1 cellular context compared by ENCODE assay signal in the genomic region with DNA sequence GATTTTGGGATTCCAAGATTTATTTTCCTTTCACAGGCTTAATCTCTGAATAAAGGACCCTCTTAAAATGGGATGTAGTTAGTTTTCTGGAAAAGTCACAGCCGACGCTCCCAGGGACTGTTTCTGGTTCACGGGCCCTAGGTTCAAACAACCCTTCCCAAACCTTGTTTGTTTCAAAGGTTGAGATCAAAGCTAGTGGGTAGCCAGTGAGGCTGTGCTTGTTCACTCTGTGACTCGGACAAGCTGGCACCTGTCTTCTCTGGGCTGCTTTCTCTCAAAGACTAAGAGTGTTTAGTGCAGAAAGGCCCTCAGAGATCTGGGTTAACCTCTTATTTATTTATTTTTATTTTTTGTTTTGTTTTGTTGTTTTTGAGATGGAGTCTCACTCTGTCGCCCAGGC.
TF ChIP-seq lines count a peak whose summit lies in the region.

No MANE protein-coding gene starts in this region.

TF ChIP-seq in HCT116, 20 proteins besides CTCF, POLR2A, EP300 and RAD21 (continued from another document):
- TF ChIP-seq, protein P1, sequence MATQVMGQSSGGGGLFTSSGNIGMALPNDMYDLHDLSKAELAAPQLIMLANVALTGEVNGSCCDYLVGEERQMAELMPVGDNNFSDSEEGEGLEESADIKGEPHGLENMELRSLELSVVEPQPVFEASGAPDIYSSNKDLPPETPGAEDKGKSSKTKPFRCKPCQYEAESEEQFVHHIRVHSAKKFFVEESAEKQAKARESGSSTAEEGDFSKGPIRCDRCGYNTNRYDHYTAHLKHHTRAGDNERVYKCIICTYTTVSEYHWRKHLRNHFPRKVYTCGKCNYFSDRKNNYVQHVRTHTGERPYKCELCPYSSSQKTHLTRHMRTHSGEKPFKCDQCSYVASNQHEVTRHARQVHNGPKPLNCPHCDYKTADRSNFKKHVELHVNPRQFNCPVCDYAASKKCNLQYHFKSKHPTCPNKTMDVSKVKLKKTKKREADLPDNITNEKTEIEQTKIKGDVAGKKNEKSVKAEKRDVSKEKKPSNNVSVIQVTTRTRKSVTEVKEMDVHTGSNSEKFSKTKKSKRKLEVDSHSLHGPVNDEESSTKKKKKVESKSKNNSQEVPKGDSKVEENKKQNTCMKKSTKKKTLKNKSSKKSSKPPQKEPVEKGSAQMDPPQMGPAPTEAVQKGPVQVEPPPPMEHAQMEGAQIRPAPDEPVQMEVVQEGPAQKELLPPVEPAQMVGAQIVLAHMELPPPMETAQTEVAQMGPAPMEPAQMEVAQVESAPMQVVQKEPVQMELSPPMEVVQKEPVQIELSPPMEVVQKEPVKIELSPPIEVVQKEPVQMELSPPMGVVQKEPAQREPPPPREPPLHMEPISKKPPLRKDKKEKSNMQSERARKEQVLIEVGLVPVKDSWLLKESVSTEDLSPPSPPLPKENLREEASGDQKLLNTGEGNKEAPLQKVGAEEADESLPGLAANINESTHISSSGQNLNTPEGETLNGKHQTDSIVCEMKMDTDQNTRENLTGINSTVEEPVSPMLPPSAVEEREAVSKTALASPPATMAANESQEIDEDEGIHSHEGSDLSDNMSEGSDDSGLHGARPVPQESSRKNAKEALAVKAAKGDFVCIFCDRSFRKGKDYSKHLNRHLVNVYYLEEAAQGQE (IDR thresholded peaks at IDR 0.05; ENCODE audit: low read depth): no peak
- TF ChIP-seq POLR2AphosphoS5 (IDR thresholded peaks at IDR 0.05; ENCODE audit: low read depth, low read length): no peak
- TF ChIP-seq EZH2 (IDR thresholded peaks at IDR 0.05): no peak
- no peak for TF ChIP-seq SP1 (IDR thresholded peaks at IDR 0.05; ENCODE audit: low read depth)
- TF ChIP-seq, protein P2, sequence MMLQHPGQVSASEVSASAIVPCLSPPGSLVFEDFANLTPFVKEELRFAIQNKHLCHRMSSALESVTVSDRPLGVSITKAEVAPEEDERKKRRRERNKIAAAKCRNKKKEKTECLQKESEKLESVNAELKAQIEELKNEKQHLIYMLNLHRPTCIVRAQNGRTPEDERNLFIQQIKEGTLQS (IDR thresholded peaks at IDR 0.05): no peak
- no peak for TF ChIP-seq CBX3 (IDR thresholded peaks at IDR 0.05; ENCODE audit: low read depth)
- TF ChIP-seq ZFX (IDR thresholded peaks at IDR 0.05): no peak
- TF ChIP-seq, protein P3, sequence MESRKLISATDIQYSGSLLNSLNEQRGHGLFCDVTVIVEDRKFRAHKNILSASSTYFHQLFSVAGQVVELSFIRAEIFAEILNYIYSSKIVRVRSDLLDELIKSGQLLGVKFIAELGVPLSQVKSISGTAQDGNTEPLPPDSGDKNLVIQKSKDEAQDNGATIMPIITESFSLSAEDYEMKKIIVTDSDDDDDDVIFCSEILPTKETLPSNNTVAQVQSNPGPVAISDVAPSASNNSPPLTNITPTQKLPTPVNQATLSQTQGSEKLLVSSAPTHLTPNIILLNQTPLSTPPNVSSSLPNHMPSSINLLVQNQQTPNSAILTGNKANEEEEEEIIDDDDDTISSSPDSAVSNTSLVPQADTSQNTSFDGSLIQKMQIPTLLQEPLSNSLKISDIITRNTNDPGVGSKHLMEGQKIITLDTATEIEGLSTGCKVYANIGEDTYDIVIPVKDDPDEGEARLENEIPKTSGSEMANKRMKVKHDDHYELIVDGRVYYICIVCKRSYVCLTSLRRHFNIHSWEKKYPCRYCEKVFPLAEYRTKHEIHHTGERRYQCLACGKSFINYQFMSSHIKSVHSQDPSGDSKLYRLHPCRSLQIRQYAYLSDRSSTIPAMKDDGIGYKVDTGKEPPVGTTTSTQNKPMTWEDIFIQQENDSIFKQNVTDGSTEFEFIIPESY (IDR thresholded peaks at IDR 0.05; ENCODE audit: extremely low read depth, insufficient replicate concordance, low read length): no peak
- no peak for TF ChIP-seq ELF1 (IDR thresholded peaks at IDR 0.05; ENCODE audit: borderline replicate concordance, low read depth)
- no peak for TF ChIP-seq FOSL1 (IDR thresholded peaks at IDR 0.05; ENCODE audit: low read depth)
- TF ChIP-seq, protein P4, sequence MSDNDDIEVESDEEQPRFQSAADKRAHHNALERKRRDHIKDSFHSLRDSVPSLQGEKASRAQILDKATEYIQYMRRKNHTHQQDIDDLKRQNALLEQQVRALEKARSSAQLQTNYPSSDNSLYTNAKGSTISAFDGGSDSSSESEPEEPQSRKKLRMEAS (IDR thresholded peaks at IDR 0.05): no peak
